ENCODE assay signal across 12 cellular contexts in the genomic region with DNA sequence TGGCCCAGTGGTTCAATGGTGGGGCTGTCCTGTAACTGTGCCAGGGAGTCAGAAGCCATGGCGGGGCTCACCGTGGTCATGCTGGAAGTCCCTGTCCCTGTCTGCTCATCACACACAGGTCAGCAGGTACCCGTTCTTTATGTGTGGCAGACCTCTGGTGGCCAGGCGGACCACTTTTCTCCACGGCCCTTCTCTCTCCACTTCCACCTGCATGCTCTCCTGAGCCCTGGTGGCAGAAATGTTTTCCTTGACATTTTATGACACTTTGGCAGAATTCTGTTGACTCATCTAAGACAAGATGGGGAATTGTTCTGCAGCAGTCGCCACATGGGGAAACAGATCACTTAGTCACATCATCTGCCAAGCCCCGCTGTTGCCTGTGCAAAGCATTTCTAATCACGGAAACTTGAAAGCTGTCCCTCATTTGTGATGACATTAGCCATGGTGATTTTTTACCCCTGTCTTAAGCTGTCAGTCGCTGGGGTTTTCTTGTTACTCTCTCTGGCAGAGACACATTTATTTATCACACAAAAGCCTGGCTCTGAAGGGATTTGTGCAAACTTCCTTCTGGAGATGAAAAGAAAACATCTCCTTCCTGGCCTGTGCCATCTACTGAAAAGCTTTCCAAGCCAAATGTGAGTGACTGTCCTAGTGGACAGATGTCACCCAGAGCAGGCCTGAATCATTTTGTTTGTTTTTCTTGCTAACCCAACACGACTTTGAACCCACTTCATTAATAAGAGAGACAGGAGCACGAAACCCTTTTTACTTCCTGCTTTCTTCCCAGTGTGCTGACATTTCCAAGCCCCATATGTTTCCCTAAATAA. TPM values are rescaled to one million over a fixed set of nuclear protein-coding genes. Genes with fewer than 3 reads are reported as not detected.
A peak's percentile ranks its signal among the peaks of the same experiment; 100 is the strongest.
DNase-seq lines count a peak whose midpoint lies in the region; ATAC-seq and TF ChIP-seq lines count a peak whose summit lies in the region.
"Had no signal": no experiment of that assay in that cellular context is flagged by ENCODE, and none has a peak within 500 bp of the region (broad histone marks: within the 10 kb centered on the region; RNA-seq: fewer than 3 reads in every experiment).

No MANE protein-coding gene starts in this region.

- H3K9me3 ChIP-seq in A673 (ENCODE audit: low read depth, low read length, poor library complexity, severe bottlenecking) (peaks cover 18% of the 10 kb centered on the region), HCT116 (ENCODE audit: control insufficient read depth in 1 of 2, insufficient read depth in 1 of 2, low read depth in 1 of 2, low read length in 2 of 2) (no peaks in the 10 kb centered on the region), liver (ENCODE audit: control insufficient read depth in 4 of 4, low read length in 3 of 4) (no peaks in the 10 kb centered on the region)

- no peaks in the 10 kb centered on the region for H3K36me3 ChIP-seq in A673 (ENCODE audit: insufficient read depth, low read length, poor library complexity, severe bottlenecking)
- H3K36me3 ChIP-seq in HCT116 (ENCODE audit: control insufficient read depth in 1 of 2, insufficient read depth in 2 of 2, low read length in 2 of 2), result no peaks in the 10 kb centered on the region
- no peaks in the 10 kb centered on the region for H3K36me3 ChIP-seq in liver (ENCODE audit: control insufficient read depth in 4 of 4, insufficient read depth in 3 of 4, low read depth in 1 of 4, low read length in 3 of 4)
- H3K36me3 ChIP-seq: cardiac muscle cell had no signal

- H3K27ac ChIP-seq in A673 (ENCODE audit: low read depth, low read length, poor library complexity, severe bottlenecking) (peak overlapping the region; percentile 87), HCT116 (ENCODE audit: low read depth, low read length) (no peak overlapping the region), liver (ENCODE audit: low read depth in 1 of 2, low read length in 2 of 2) (peak overlapping the region; percentile 33 to 65)
- H3K27ac ChIP-seq: cardiac muscle cell had no signal

- RAD21 ChIA-PET in HCT116 (lab: Charles Lee; ENCODE audit: low non-redundant PET in 1 of 2, low total read pairs in 2 of 2, uncharacterized antibody in 2 of 2, unreplicated experiment in 2 of 2), result no interaction called here

- H3K4me3 ChIP-seq in A673 (ENCODE audit: low read depth, low read length, poor library complexity, severe bottlenecking) (no peak overlapping the region), HCT116 (replicated peaks in 1 of 2; ENCODE audit: low read depth in 1 of 2, low read length in 2 of 2) (no peak overlapping the region), liver (ENCODE audit: low read depth in 1 of 3, low read length in 3 of 3) (no peak overlapping the region)
- H3K4me3 ChIP-seq: cardiac muscle cell, skin epidermis had no signal

- no peaks in the 10 kb centered on the region for H4K20me1 ChIP-seq in HCT116 (ENCODE audit: insufficient read depth)

- POLR2A ChIA-PET in A673 (lab: Charles Lee; ENCODE audit: low non-redundant PET), result no interaction called here
- POLR2A ChIA-PET in HCT116 (lab: Charles Lee), result no interaction called here

- TF ChIP-seq POLR2A in HCT116 (IDR thresholded peaks at IDR 0.05; ENCODE audit: borderline replicate concordance, extremely low read depth, insufficient read depth, insufficient read length), result no peak

- H2AFZ ChIP-seq in HCT116 (ENCODE audit: low read depth, low read length, poor library complexity, severe bottlenecking), result no peak overlapping the region

- no peaks in the 10 kb centered on the region for H3K79me2 ChIP-seq in HCT116 (ENCODE audit: insufficient read depth, low read length)

- intact Hi-C loops in A673 (cut with micrococcal nuclease; ENCODE audit: unreplicated experiment), result loop anchor here (2.0 kb wide), 1 partner anchor 17 kb away; no protein-coding TSS in a partner anchor
- intact Hi-C loops in HCT116 (cut with micrococcal nuclease), result no loop called here

- ATAC-seq in HCT116, result peak; percentile 54; the same call in 1 of the 2 replicates
- ATAC-seq in omental fat pad (ENCODE audit: low FRiP score), result no peak
- ATAC-seq in GM19463 (IDR thresholded peaks at IDR 0.05; ENCODE audit: unreplicated experiment), result no peak

- BruUV-seq in A673 (replicated peaks; lab: Mats Ljungman, UMichigan) (no TSS peak), HCT116 (replicated peaks; lab: Mats Ljungman, UMichigan) (no TSS peak)

- no peak; the same call in 1 of the 2 replicates for TF ChIP-seq RAD21 in HCT116 (IDR thresholded peaks at IDR 0.05; ENCODE audit: low read depth)
- TF ChIP-seq RAD21 in liver (IDR thresholded peaks at IDR 0.05), result peak; percentile 51

- CTCF ChIA-PET in A673 (lab: Charles Lee) (no interaction called here), HCT116 (lab: Charles Lee) (no interaction called here)

- H3K4me1 ChIP-seq in A673 (ENCODE audit: insufficient read depth, low read length, poor library complexity, severe bottlenecking) (peaks cover 37% of the 10 kb centered on the region), HCT116 (ENCODE audit: control insufficient read depth in 1 of 2, insufficient read depth in 2 of 2, low read length in 2 of 2) (peaks cover 0 to 7% of the 10 kb centered on the region in 2 experiments; a peak in 1 of 4 replicates), liver (ENCODE audit: control insufficient read depth in 4 of 4, insufficient read depth in 4 of 4, low read length in 3 of 4) (peaks cover 4 to 19% (median 17%) of the 10 kb centered on the region in 4 donors)

- WGBS in liver, result 57% methylated on average over 11 of the region's 11 CpGs

- H3K4me2 ChIP-seq in HCT116 (ENCODE audit: low read length), result no peak overlapping the region

- DNase-seq in A673 (ENCODE audit: low spot score), result peak; percentile 83
- DNase-seq in HCT116 (ENCODE audit: low read depth, low spot score), result peak; percentile 4
- DNase-seq in T1000 (lab: John Stamatoyannopoulos, UW), result peak; percentile 20
- DNase-seq in omental fat pad (ENCODE audit: low spot score), result no peak
- DNase-seq in NCI-H345 (lab: John Stamatoyannopoulos, UW), result no peak
- DNase-seq in activated naive CD4-positive, alpha-beta T cell treated with anti-CD3 and anti-CD28 coated beads, Interleukin-2, amount 50 U/mL, for 16 hours, result no peak
- DNase-seq: activated T-cell treated with anti-CD3 and anti-CD28 coated beads, Interleukin-2, amount 50 U/mL, for 24 hours; NCI-H226 had no signal

- no peaks in the 10 kb centered on the region for H3K27me3 ChIP-seq in A673 (replicated peaks; ENCODE audit: insufficient read depth, low read depth, low read length, poor library complexity)
- no peaks in the 10 kb centered on the region for H3K27me3 ChIP-seq in HCT116 (ENCODE audit: insufficient read depth, low read length)
- no peaks in the 10 kb centered on the region for H3K27me3 ChIP-seq in liver (ENCODE audit: control insufficient read depth in 4 of 4, insufficient read depth in 4 of 4, low read length in 3 of 4)
- H3K27me3 ChIP-seq: cardiac muscle cell had no signal

- TF ChIP-seq CTCF in A673 (conservative IDR thresholded peaks at IDR 0.05; ENCODE audit: low read depth, low read length) (0 out of 2 replicates have a peak, but pooled peaks have one; percentile 39), HCT116 (IDR thresholded peaks at IDR 0.05 in 2 of 3, conservative IDR thresholded peaks at IDR 0.05 in 1 of 3; ENCODE audit: borderline replicate concordance in 1 of 3, insufficient read depth in 1 of 3, low read depth in 2 of 3, low read length in 2 of 3) (peak in 2 of 3 experiments; percentile 24 to 27; a peak in 1 of 6 replicates), liver (IDR thresholded peaks at IDR 0.05; ENCODE audit: low read depth, low read length, missing input control) (peak; percentile 16), omental fat pad (IDR thresholded peaks at IDR 0.05) (no peak)

- H3K9ac ChIP-seq in HCT116 (ENCODE audit: low read length), result no peak overlapping the region
- no peak overlapping the region for H3K9ac ChIP-seq in liver (ENCODE audit: low read depth in 1 of 2, low read length in 2 of 2)

- no peaks in the 10 kb centered on the region for H3K9me2 ChIP-seq in HCT116 (ENCODE audit: insufficient read depth)

TF ChIP-seq in HCT116, 20 proteins besides CTCF, POLR2A, EP300 and RAD21 (continues in another document):
- TF ChIP-seq FOSL1 (IDR thresholded peaks at IDR 0.05; ENCODE audit: low read depth), result no peak
- no peak for TF ChIP-seq SP1 (IDR thresholded peaks at IDR 0.05; ENCODE audit: low read depth)
- TF ChIP-seq SRF (IDR thresholded peaks at IDR 0.05; ENCODE audit: low read depth), result no peak
- no peak for TF ChIP-seq TCF7L2 (IDR thresholded peaks at IDR 0.05; ENCODE audit: borderline replicate concordance, extremely low read depth, insufficient read depth, insufficient read length)
- TF ChIP-seq, protein P1, sequence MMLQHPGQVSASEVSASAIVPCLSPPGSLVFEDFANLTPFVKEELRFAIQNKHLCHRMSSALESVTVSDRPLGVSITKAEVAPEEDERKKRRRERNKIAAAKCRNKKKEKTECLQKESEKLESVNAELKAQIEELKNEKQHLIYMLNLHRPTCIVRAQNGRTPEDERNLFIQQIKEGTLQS (IDR thresholded peaks at IDR 0.05), result no peak
- no peak for TF ChIP-seq EGR1 (IDR thresholded peaks at IDR 0.05; ENCODE audit: low read depth)
- no peak for TF ChIP-seq JUND (IDR thresholded peaks at IDR 0.05)
- no peak for TF ChIP-seq SIN3A (IDR thresholded peaks at IDR 0.05; ENCODE audit: low read depth)
- TF ChIP-seq ZFX (IDR thresholded peaks at IDR 0.05), result no peak
- TF ChIP-seq CEBPB (IDR thresholded peaks at IDR 0.05; ENCODE audit: low read depth), result no peak
- no peak for TF ChIP-seq EZH2 (IDR thresholded peaks at IDR 0.05)

RNA-seq across cellular contexts. Expression of gene STIM2, which starts 38.8 kb away (rescaled TPM):
- 56.1 and 59.0 TPM in 2 replicates for total RNA-seq in A673 (2021)
- total RNA-seq in HCT116 (2021; ENCODE audit: unreplicated experiment), result 65.9 TPM
- polyA plus RNA-seq in HCT116 (2012), result 25.7 and 28.4 TPM in 2 replicates
- total RNA-seq in liver, result 10 to 100 TPM in 1 of 2 donors, 1 to 10 TPM in 1; 5.4 to 11.1 TPM
- polyA plus RNA-seq in liver, result 1 to 10 TPM; 6.6 to 7.2 TPM
- 10 to 100 TPM; 16.9 to 29.5 (median 22.4) TPM for total RNA-seq in omental fat pad

Comparison
In these comparisons a context has a peak if more than half of its experiments do, and no peak if none do; other contexts are left out.
1. DNase-seq: peak in A673 (single experiment), HCT116 (single experiment) and T1000 (single experiment); none in omental fat pad (single experiment), NCI-H345 (single experiment) and activated naive CD4-positive, alpha-beta T cell treated with anti-CD3 and anti-CD28 coated beads, Interleukin-2, amount 50 U/mL, for 16 hours (single experiment).
2. CTCF ChIP-seq: peak in A673 (single experiment), HCT116 (2 of 3) and liver (single experiment); none in omental fat pad (0 of 3).